In genomic region chr6:149200282-149200936, GRCh38 we compare ENCODE assay signal across 21 cellular contexts.
A peak's percentile ranks its signal among the peaks of the same experiment; 100 is the strongest.
DNase-seq lines count a peak whose midpoint lies in the region; ATAC-seq and TF ChIP-seq lines count a peak whose summit lies in the region.
"Had no signal": no experiment of that assay in that cellular context is flagged by ENCODE, and none has a peak within 500 bp of the region (broad histone marks: within the 10 kb centered on the region; RNA-seq: fewer than 3 reads in every experiment).

No MANE protein-coding gene starts in this region.

- no peaks in the 10 kb centered on the region for H3F3A ChIP-seq in GM23338 (replicated peaks; ENCODE audit: low read depth)

- H3K27ac Mint-ChIP-seq in GM23338 (no peak overlapping the region), WTC11 (no peak overlapping the region)
- H3K27ac Mint-ChIP-seq: CD14-positive monocyte had no signal

- H3K27me3 Mint-ChIP-seq in GM23338 (ENCODE audit: insufficient read depth, low read depth, poor library complexity) (peaks cover 4% of the 10 kb centered on the region), WTC11 (ENCODE audit: low read depth) (no peaks in the 10 kb centered on the region)

- H3K4me2 ChIP-seq in GM23338, result no peak overlapping the region
- H3K4me2 ChIP-seq: KMS-11, PC-9 had no signal

- no peak overlapping the region for H3K27ac ChIP-seq in GM23338 (ENCODE audit: low read depth)
- H3K27ac ChIP-seq: KMS-11, PC-9, RWPE1 had no signal

- H3K9me3 ChIP-seq in BE2C, result no peaks in the 10 kb centered on the region

- H3K36me3 ChIP-seq in BE2C, result no peaks in the 10 kb centered on the region
- no peaks in the 10 kb centered on the region for H3K36me3 ChIP-seq in GM23338 (ENCODE audit: insufficient read depth)

- ATAC-seq in GM23338 (peak; percentile 30; the same call in 1 of the 3 replicates), WTC11 (0 out of 2 replicates have a peak, but pooled peaks have one; percentile 38), HG03175 (IDR thresholded peaks at IDR 0.05; ENCODE audit: unreplicated experiment) (no peak)
- ATAC-seq: HCT116, SK-N-SH treated with all-trans-retinoic acid at 6 μM for 48 hours had no signal

- H4K20me1 ChIP-seq in GM23338 (replicated peaks; ENCODE audit: insufficient read depth), result no peaks in the 10 kb centered on the region

- CTCF ChIA-PET in WTC11 (lab: Charles Lee), result interaction anchor here (0.6 to 2.2 kb wide), 2 partner anchors 11 to 232 kb away, joined by 3 to 12 read pairs; no protein-coding TSS in a partner anchor

- POLR2A ChIA-PET in WTC11 (lab: Charles Lee), result no interaction called here

- no peak for TF ChIP-seq CTCF in BE2C (IDR thresholded peaks at IDR 0.05; ENCODE audit: low read depth, low read length)
- no peak for TF ChIP-seq CTCF in GM23338 (conservative IDR thresholded peaks at IDR 0.05; ENCODE audit: low read depth in 2 of 2)
- no peak for TF ChIP-seq CTCF in WTC11 (IDR thresholded peaks at IDR 0.05)

- DNase-seq in BE2C, result peak; percentile 26
- DNase-seq in GM23338 (ENCODE audit: low spot score), result no peak
- DNase-seq in WTC11 (ENCODE audit: low spot score), result no peak
- peak; percentile 28 for DNase-seq in midbrain (lab: John Stamatoyannopoulos, UW)
- no peak for DNase-seq in activated CD4-positive, CD25-positive, alpha-beta regulatory T cell treated with anti-CD3 and anti-CD28 coated beads, Interleukin-2, amount 50 U/mL, for 72 hours
- DNase-seq in DMS79 treated with DMSO at 0.1 percent for 48 hours (lab: John Stamatoyannopoulos, UW), result no peak
- DNase-seq in NCI-H748 (lab: John Stamatoyannopoulos, UW; ENCODE audit: unreplicated experiment), result no peak
- DNase-seq: GF-D8, GOT3, NCI-H1436, NCI-H1930, NCI-H524, PC-9, SIG-M5, T-helper 1 cell had no signal

- no peaks in the 10 kb centered on the region for H3K79me2 ChIP-seq in GM23338 (replicated peaks; ENCODE audit: insufficient read depth)

- H3K9me3 Mint-ChIP-seq in GM23338, result no peaks in the 10 kb centered on the region; the same call in 2 of the 3 replicates
- H3K9me3 Mint-ChIP-seq in WTC11, result peaks cover 6% of the 10 kb centered on the region; the same call in 1 of the 2 replicates

- no peak overlapping the region for H2AFZ ChIP-seq in GM23338
- H2AFZ ChIP-seq: PC-9 had no signal

- no peak overlapping the region for H3K4me3 ChIP-seq in BE2C (ENCODE audit: low read depth, low read length)
- no peak overlapping the region for H3K4me3 ChIP-seq in GM23338
- H3K4me3 ChIP-seq: PC-9 had no signal

- H3K9me2 ChIP-seq in GM23338 (ENCODE audit: insufficient read depth), result no peaks in the 10 kb centered on the region

- H3K27me3 ChIP-seq in BE2C (no peaks in the 10 kb centered on the region), GM23338 (ENCODE audit: insufficient read depth) (no peaks in the 10 kb centered on the region)

- H3K36me3 Mint-ChIP-seq in GM23338 (ENCODE audit: low read depth) (no peaks in the 10 kb centered on the region), WTC11 (no peaks in the 10 kb centered on the region)

- H3K4me3 Mint-ChIP-seq in GM23338 (no peak overlapping the region), WTC11 (no peak overlapping the region)
- H3K4me3 Mint-ChIP-seq: CD14-positive monocyte had no signal

- H3K4me1 ChIP-seq in BE2C (no peaks in the 10 kb centered on the region), GM23338 (ENCODE audit: insufficient read depth) (no peaks in the 10 kb centered on the region)

- peaks cover 17% of the 10 kb centered on the region for H3K4me1 Mint-ChIP-seq in GM23338
- H3K4me1 Mint-ChIP-seq in WTC11, result peaks cover 10% of the 10 kb centered on the region

TF ChIP-seq in GM23338, 12 proteins besides CTCF, POLR2A, EP300 and RAD21 (continues in another document):
- TF ChIP-seq ZNF331 (CRISPR knock-in tag; IDR thresholded peaks at IDR 0.05; ENCODE audit: low read depth), result no peak
- TF ChIP-seq ETS1 (IDR thresholded peaks at IDR 0.05), result no peak
- no peak for TF ChIP-seq STAT1 (IDR thresholded peaks at IDR 0.05; ENCODE audit: unreplicated experiment)

TF ChIP-seq in WTC11, 78 proteins besides CTCF, POLR2A, EP300 and RAD21:
- TF ChIP-seq ZBTB21 (CRISPR knock-in tag; IDR thresholded peaks at IDR 0.05; ENCODE audit: borderline replicate concordance) (no peak), ZNF512 (CRISPR knock-in tag; IDR thresholded peaks at IDR 0.05; ENCODE audit: borderline replicate concordance) (no peak)

Comparison
In these comparisons a context has a peak if more than half of its experiments do, and no peak if none do; other contexts are left out.
1. DNase-seq: peak in BE2C (single experiment) and midbrain (single experiment); none in GM23338 (single experiment), WTC11 (single experiment), activated CD4-positive, CD25-positive, alpha-beta regulatory T cell treated with anti-CD3 and anti-CD28 coated beads, Interleukin-2, amount 50 U/mL, for 72 hours (single experiment), DMS79 treated with DMSO at 0.1 percent for 48 hours (single experiment) and NCI-H748 (single experiment).